ENCODE assay signal across 10 cellular contexts in the genomic region with DNA sequence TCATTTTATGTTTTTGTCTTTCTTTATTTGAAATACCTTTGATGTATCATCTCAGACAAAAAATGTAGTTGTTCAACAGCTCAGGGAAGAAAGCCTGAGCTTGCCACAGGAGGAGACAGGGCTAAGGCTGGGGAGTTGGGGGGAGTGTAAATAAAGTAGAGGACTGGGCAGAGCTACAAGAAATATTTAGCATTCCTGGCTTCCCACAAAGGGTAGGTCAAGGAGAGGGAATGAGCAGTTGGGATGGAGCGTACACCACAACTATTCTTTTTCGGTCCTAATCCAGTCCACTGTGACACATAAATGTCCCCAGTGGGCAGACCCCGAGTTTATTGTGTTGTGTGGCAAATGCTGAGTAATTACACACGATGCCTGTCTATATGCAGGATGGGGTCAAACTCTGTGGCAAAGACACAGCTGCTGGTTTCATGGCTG.
A peak's percentile ranks its signal among the peaks of the same experiment; 100 is the strongest.
DNase-seq lines count a peak whose midpoint lies in the region; ATAC-seq, FAIRE-seq and TF ChIP-seq lines count a peak whose summit lies in the region.
"Had no signal": no experiment of that assay in that cellular context is flagged by ENCODE, and none has a peak within 500 bp of the region (broad histone marks: within the 10 kb centered on the region; RNA-seq: fewer than 3 reads in every experiment).

No MANE protein-coding gene starts in this region.

- H3K4me3 ChIP-seq in A549 (no peak overlapping the region), choroid plexus epithelial cell (ENCODE audit: low read depth, low read length) (no peak overlapping the region)

- H3K27me3 Mint-ChIP-seq in stimulated activated naive B cell treated with anti-CD40 and anti-IgM and Interleukin-4, amounts not matched to agents 10 μg/mL and 1 μg/mL and 100 μg/mL, for 72 hours: no peaks in the 10 kb centered on the region

- POLR2A ChIA-PET in A549 (lab: Yijun Ruan, JAX): interaction anchor here (0.6 to 1.3 kb wide), 10 partner anchors 8 to 354 kb away, joined by 3 to 15 read pairs (median 3); a partner anchor contains a TSS

- WGBS in A549 (ENCODE audit: missing lambda C conversion rate): 1% methylated on average over 4 of the region's 4 CpGs

- CTCF ChIA-PET in A549 (lab: Yijun Ruan, JAX): interaction anchor here (0.9 to 1.2 kb wide), 4 partner anchors 9 to 32 kb away, joined by 3 to 4 read pairs (median 3); no protein-coding TSS in a partner anchor

- peak overlapping the region; percentile 71 for H3K4me2 ChIP-seq in A549

- H3K27ac Mint-ChIP-seq in stimulated activated naive B cell treated with anti-CD40 and anti-IgM and Interleukin-4, amounts not matched to agents 10 μg/mL and 1 μg/mL and 100 μg/mL, for 72 hours: no peak overlapping the region
- H3K27ac Mint-ChIP-seq: CD4-positive, CD25-positive, alpha-beta regulatory T cell had no signal

- peaks cover 0 to 7% of the 10 kb centered on the region in 2 donors for H3K36me3 Mint-ChIP-seq in stimulated activated naive B cell treated with anti-CD40 and anti-IgM and Interleukin-4, amounts not matched to agents 10 μg/mL and 1 μg/mL and 100 μg/mL, for 72 hours

- TF ChIP-seq RAD21 in A549 (conservative IDR thresholded peaks at IDR 0.05 in 1 of 2, IDR thresholded peaks at IDR 0.05 in 1 of 2): peak; percentile 40 to 66
- no peak for TF ChIP-seq RAD21 in Ishikawa (IDR thresholded peaks at IDR 0.05; ENCODE audit: low read depth)

- peak overlapping the region; percentile 86 to 92 for H3K27ac ChIP-seq in A549

- H3K4me1 Mint-ChIP-seq in stimulated activated naive B cell treated with anti-CD40 and anti-IgM and Interleukin-4, amounts not matched to agents 10 μg/mL and 1 μg/mL and 100 μg/mL, for 72 hours: no peaks in the 10 kb centered on the region

- H3K9me3 ChIP-seq in A549: peaks cover 4% of the 10 kb centered on the region; the same call in 1 of the 3 replicates

- DNase-seq in A549 (ENCODE audit: low read depth in 1 of 2, low spot score in 1 of 2) (peak; percentile 53 to 87), choroid plexus epithelial cell (ENCODE audit: low read depth) (peak; percentile 97), mucosa of gallbladder (ENCODE audit: low spot score) (peak; percentile 47), SHP77 treated with DMSO at 0.1 percent for 48 hours (lab: John Stamatoyannopoulos, UW) (no peak), anterior cingulate cortex (lab: John Stamatoyannopoulos, UW) (no peak)
- no peak for DNase-seq in stimulated activated naive B cell treated with anti-CD40 and anti-IgM and Interleukin-4, amounts not matched to agents 10 μg/mL and 1 μg/mL and 100 μg/mL, for 72 hours
- DNase-seq: CD4-positive, CD25-positive, alpha-beta regulatory T cell; dermis blood vessel endothelial cell had no signal

- TF ChIP-seq CTCF in A549 (IDR thresholded peaks at IDR 0.05) (no peak), choroid plexus epithelial cell (conservative IDR thresholded peaks at IDR 0.05; ENCODE audit: low read depth, low read length) (no peak)

- H3K9me3 Mint-ChIP-seq in stimulated activated naive B cell treated with anti-CD40 and anti-IgM and Interleukin-4, amounts not matched to agents 10 μg/mL and 1 μg/mL and 100 μg/mL, for 72 hours: peaks cover 2 to 8% of the 10 kb centered on the region in 2 donors

- ATAC-seq in A549 (peak; percentile 80 to 95), GM19463 (IDR thresholded peaks at IDR 0.05; ENCODE audit: unreplicated experiment) (no peak)
- no peak for ATAC-seq in stimulated activated naive B cell treated with anti-CD40 and anti-IgM and Interleukin-4, amounts not matched to agents 10 μg/mL and 1 μg/mL and 100 μg/mL, for 72 hours (replicated peaks)

- TF ChIP-seq EP300 in A549 (IDR thresholded peaks at IDR 0.05) (peak; percentile 72 to 88; a peak in 4 of 5 replicates), Ishikawa (IDR thresholded peaks at IDR 0.05; ENCODE audit: borderline replicate concordance) (peak; percentile 19; the same call in 1 of the 2 replicates)

- no peak for TF ChIP-seq POLR2A in A549 (IDR thresholded peaks at IDR 0.05; ENCODE audit: low read length)

- no peak overlapping the region for H3K4me3 Mint-ChIP-seq in stimulated activated naive B cell treated with anti-CD40 and anti-IgM and Interleukin-4, amounts not matched to agents 10 μg/mL and 1 μg/mL and 100 μg/mL, for 72 hours

- H3K4me1 ChIP-seq in A549: peaks cover 71% of the 10 kb centered on the region

- no peak for FAIRE-seq in A549 (lab: Jason Lieb, UNC)

TF ChIP-seq in A549, 52 proteins besides CTCF, POLR2A, EP300 and RAD21 (continues in another document):
- TF ChIP-seq, protein P1, sequence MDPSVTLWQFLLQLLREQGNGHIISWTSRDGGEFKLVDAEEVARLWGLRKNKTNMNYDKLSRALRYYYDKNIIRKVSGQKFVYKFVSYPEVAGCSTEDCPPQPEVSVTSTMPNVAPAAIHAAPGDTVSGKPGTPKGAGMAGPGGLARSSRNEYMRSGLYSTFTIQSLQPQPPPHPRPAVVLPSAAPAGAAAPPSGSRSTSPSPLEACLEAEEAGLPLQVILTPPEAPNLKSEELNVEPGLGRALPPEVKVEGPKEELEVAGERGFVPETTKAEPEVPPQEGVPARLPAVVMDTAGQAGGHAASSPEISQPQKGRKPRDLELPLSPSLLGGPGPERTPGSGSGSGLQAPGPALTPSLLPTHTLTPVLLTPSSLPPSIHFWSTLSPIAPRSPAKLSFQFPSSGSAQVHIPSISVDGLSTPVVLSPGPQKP (IDR thresholded peaks at IDR 0.05; ENCODE audit: low read depth, low read length): no peak
- TF ChIP-seq HOXB5 (CRISPR knock-in tag; IDR thresholded peaks at IDR 0.05) (no peak), MAFK (IDR thresholded peaks at IDR 0.05; ENCODE audit: partially characterized antibody) (no peak), MYC (IDR thresholded peaks at IDR 0.05; ENCODE audit: borderline replicate concordance, low read length) (no peak), ESRRA (IDR thresholded peaks at IDR 0.05; ENCODE audit: borderline replicate concordance, low read length) (peak; percentile 71; the same call in 1 of the 2 replicates), SMC3 (IDR thresholded peaks at IDR 0.05) (peak; percentile 52), RARB (CRISPR knock-in tag; IDR thresholded peaks at IDR 0.05) (no peak), BHLHE40 (IDR thresholded peaks at IDR 0.05; ENCODE audit: low read depth, low read length) (no peak), RNF2 (IDR thresholded peaks at IDR 0.05; ENCODE audit: borderline replicate concordance, low read depth) (no peak), NFE2L2 (conservative IDR thresholded peaks at IDR 0.05; ENCODE audit: low read length) (no peak)
- TF ChIP-seq, protein P2, sequence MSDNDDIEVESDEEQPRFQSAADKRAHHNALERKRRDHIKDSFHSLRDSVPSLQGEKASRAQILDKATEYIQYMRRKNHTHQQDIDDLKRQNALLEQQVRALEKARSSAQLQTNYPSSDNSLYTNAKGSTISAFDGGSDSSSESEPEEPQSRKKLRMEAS (IDR thresholded peaks at IDR 0.05): peak; percentile 67
- TF ChIP-seq, protein P3, sequence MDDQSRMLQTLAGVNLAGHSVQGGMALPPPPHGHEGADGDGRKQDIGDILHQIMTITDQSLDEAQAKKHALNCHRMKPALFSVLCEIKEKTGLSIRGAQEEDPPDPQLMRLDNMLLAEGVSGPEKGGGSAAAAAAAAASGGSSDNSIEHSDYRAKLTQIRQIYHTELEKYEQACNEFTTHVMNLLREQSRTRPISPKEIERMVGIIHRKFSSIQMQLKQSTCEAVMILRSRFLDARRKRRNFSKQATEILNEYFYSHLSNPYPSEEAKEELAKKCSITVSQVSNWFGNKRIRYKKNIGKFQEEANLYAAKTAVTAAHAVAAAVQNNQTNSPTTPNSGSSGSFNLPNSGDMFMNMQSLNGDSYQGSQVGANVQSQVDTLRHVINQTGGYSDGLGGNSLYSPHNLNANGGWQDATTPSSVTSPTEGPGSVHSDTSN (IDR thresholded peaks at IDR 0.05): no peak

TF ChIP-seq in Ishikawa, 13 proteins besides CTCF, POLR2A, EP300 and RAD21:
- TF ChIP-seq, protein P4, sequence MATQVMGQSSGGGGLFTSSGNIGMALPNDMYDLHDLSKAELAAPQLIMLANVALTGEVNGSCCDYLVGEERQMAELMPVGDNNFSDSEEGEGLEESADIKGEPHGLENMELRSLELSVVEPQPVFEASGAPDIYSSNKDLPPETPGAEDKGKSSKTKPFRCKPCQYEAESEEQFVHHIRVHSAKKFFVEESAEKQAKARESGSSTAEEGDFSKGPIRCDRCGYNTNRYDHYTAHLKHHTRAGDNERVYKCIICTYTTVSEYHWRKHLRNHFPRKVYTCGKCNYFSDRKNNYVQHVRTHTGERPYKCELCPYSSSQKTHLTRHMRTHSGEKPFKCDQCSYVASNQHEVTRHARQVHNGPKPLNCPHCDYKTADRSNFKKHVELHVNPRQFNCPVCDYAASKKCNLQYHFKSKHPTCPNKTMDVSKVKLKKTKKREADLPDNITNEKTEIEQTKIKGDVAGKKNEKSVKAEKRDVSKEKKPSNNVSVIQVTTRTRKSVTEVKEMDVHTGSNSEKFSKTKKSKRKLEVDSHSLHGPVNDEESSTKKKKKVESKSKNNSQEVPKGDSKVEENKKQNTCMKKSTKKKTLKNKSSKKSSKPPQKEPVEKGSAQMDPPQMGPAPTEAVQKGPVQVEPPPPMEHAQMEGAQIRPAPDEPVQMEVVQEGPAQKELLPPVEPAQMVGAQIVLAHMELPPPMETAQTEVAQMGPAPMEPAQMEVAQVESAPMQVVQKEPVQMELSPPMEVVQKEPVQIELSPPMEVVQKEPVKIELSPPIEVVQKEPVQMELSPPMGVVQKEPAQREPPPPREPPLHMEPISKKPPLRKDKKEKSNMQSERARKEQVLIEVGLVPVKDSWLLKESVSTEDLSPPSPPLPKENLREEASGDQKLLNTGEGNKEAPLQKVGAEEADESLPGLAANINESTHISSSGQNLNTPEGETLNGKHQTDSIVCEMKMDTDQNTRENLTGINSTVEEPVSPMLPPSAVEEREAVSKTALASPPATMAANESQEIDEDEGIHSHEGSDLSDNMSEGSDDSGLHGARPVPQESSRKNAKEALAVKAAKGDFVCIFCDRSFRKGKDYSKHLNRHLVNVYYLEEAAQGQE (IDR thresholded peaks at IDR 0.05; ENCODE audit: low read depth): no peak
- peak; percentile 95 for TF ChIP-seq TEAD4 (IDR thresholded peaks at IDR 0.05)

Comparison
In these comparisons a context has a peak if more than half of its experiments do, and no peak if none do; other contexts are left out.
1. ATAC-seq: peak in A549 (2 of 2); none in GM19463 (single experiment) and stimulated activated naive B cell treated with anti-CD40 and anti-IgM and Interleukin-4, amounts not matched to agents 10 μg/mL and 1 μg/mL and 100 μg/mL, for 72 hours (0 of 2).
2. DNase-seq: peak in A549 (2 of 2), choroid plexus epithelial cell (single experiment) and mucosa of gallbladder (single experiment); none in SHP77 treated with DMSO at 0.1 percent for 48 hours (single experiment), stimulated activated naive B cell treated with anti-CD40 and anti-IgM and Interleukin-4, amounts not matched to agents 10 μg/mL and 1 μg/mL and 100 μg/mL, for 72 hours (single experiment) and anterior cingulate cortex (0 of 58).